Comparison of ENCODE assay signal across 8 cellular contexts in genomic region chr16:78099372-78100161, GRCh38. TPM values are rescaled to one million over a fixed set of nuclear protein-coding genes. Genes with fewer than 3 reads are reported as not detected.
A peak's percentile ranks its signal among the peaks of the same experiment; 100 is the strongest.
DNase-seq lines count a peak whose midpoint lies in the region; TF ChIP-seq lines count a peak whose summit lies in the region.

Gene WWOX, plus strand, starts transcription at chr16:78099654.

- CTCF ChIA-PET in activated naive CD4-positive, alpha-beta T cell treated with anti-CD3 and anti-CD28 coated beads, Interleukin-2, amount 10 ng/mL, durations not matched to agents 7 days and 5 days (lab: Charles Lee), result interaction anchor here (1.2 to 1.7 kb wide), 7 partner anchors 11 to 144 kb away, joined by 3 to 7 read pairs (median 3); no protein-coding TSS in a partner anchor

- H3K9ac ChIP-seq in SK-N-MC (ENCODE audit: insufficient read length), result peak within 1 kb of the TSS; percentile 81

- TF ChIP-seq POLR2A in suprapubic skin (IDR thresholded peaks at IDR 0.05), result no peak

- H3K27ac ChIP-seq in SK-N-MC, result peak within 1 kb of the TSS; percentile 99
- H3K27ac ChIP-seq in suprapubic skin, result peak within 1 kb of the TSS; percentile 94

- H3K4me3 ChIP-seq in GM06990 (replicated peaks; ENCODE audit: low read depth, low read length) (peak within 1 kb of the TSS; percentile 80), HFF-Myc (replicated peaks; ENCODE audit: low read depth, low read length) (peak within 1 kb of the TSS; percentile 77), SK-N-MC (peak within 1 kb of the TSS; percentile 77), suprapubic skin (peak within 1 kb of the TSS; percentile 99)

- peaks cover 27% of the 10 kb centered on the region for H3K4me1 Mint-ChIP-seq in activated naive CD4-positive, alpha-beta T cell treated with anti-CD3 and anti-CD28 coated beads, Interleukin-2, amount 10 ng/mL, durations not matched to agents 7 days and 5 days

- H3K9me3 Mint-ChIP-seq in activated naive CD4-positive, alpha-beta T cell treated with anti-CD3 and anti-CD28 coated beads, Interleukin-2, amount 10 ng/mL, durations not matched to agents 7 days and 5 days, result no peaks in the 10 kb centered on the region

- TF ChIP-seq CTCF in GM06990 (IDR thresholded peaks at IDR 0.05; ENCODE audit: insufficient read depth, low read length, poor library complexity, severe bottlenecking) (peak; percentile 97), HFF-Myc (IDR thresholded peaks at IDR 0.05; ENCODE audit: low read depth, low read length, missing control alignments) (peak; percentile 83), suprapubic skin (IDR thresholded peaks at IDR 0.05) (peak; percentile 65 to 94)

- WGBS in suprapubic skin, result under 1% methylated on average over 54 of the region's 83 CpGs

- TF ChIP-seq EP300 in suprapubic skin (IDR thresholded peaks at IDR 0.05), result no peak

- H3K36me3 Mint-ChIP-seq in activated naive CD4-positive, alpha-beta T cell treated with anti-CD3 and anti-CD28 coated beads, Interleukin-2, amount 10 ng/mL, durations not matched to agents 7 days and 5 days, result no peaks in the 10 kb centered on the region

- peaks cover 10% of the 10 kb centered on the region for H3K27me3 Mint-ChIP-seq in activated naive CD4-positive, alpha-beta T cell treated with anti-CD3 and anti-CD28 coated beads, Interleukin-2, amount 10 ng/mL, durations not matched to agents 7 days and 5 days

- H3K9me3 ChIP-seq in SK-N-MC (ENCODE audit: low read depth, low read length), result no peaks in the 10 kb centered on the region
- H3K9me3 ChIP-seq in suprapubic skin, result no peaks in the 10 kb centered on the region

- no peaks in the 10 kb centered on the region for H3K36me3 ChIP-seq in GM06990 (ENCODE audit: control insufficient read depth, insufficient read depth, low read length)
- H3K36me3 ChIP-seq in SK-N-MC (ENCODE audit: insufficient read depth, low read length), result no peaks in the 10 kb centered on the region
- no peaks in the 10 kb centered on the region for H3K36me3 ChIP-seq in suprapubic skin

- H3K4me1 ChIP-seq in suprapubic skin, result peaks cover 25% of the 10 kb centered on the region

- H3K27me3 ChIP-seq in GM06990 (replicated peaks; ENCODE audit: control insufficient read depth, insufficient read depth, low read length), result no peaks in the 10 kb centered on the region
- H3K27me3 ChIP-seq in suprapubic skin, result no peaks in the 10 kb centered on the region

- peak; percentile 98 for DNase-seq in GM06990 (ENCODE audit: extremely low read depth, insufficient read length)
- peak; percentile 87 for DNase-seq in HFF-Myc (ENCODE audit: extremely low read depth, low read depth)
- DNase-seq in MV-4-11 (lab: John Stamatoyannopoulos, UW), result peak; percentile 99
- no peak for DNase-seq in SK-N-MC (ENCODE audit: low read depth, low spot score)
- DNase-seq in activated naive CD4-positive, alpha-beta T cell treated with anti-CD3 and anti-CD28 coated beads, Interleukin-2, amount 10 ng/mL, durations not matched to agents 7 days and 5 days, result peak; percentile 98
- peak; percentile 94 for DNase-seq in germinal center (ENCODE audit: low spot score)
- peak; percentile 56 to 98 (median 95) for DNase-seq in nucleus accumbens (lab: John Stamatoyannopoulos, UW)
- peak; percentile 97 to 98 for DNase-seq in suprapubic skin (ENCODE audit: low spot score in 2 of 2)

- H3K4me3 Mint-ChIP-seq in activated naive CD4-positive, alpha-beta T cell treated with anti-CD3 and anti-CD28 coated beads, Interleukin-2, amount 10 ng/mL, durations not matched to agents 7 days and 5 days, result peak within 1 kb of the TSS; percentile 87

- H3K27ac Mint-ChIP-seq in activated naive CD4-positive, alpha-beta T cell treated with anti-CD3 and anti-CD28 coated beads, Interleukin-2, amount 10 ng/mL, durations not matched to agents 7 days and 5 days, result peak within 1 kb of the TSS; percentile 95

RNA-seq across cellular contexts. Expression of gene WWOX, which starts in this region (rescaled TPM):
- 100 to 1,000 TPM in 1 of 4 donors, 10 to 100 TPM in 3; 29.6 to 104 (median 47.3) TPM for total RNA-seq in suprapubic skin
